Comparison of ENCODE assay signal across 17 cellular contexts in the genomic region with DNA sequence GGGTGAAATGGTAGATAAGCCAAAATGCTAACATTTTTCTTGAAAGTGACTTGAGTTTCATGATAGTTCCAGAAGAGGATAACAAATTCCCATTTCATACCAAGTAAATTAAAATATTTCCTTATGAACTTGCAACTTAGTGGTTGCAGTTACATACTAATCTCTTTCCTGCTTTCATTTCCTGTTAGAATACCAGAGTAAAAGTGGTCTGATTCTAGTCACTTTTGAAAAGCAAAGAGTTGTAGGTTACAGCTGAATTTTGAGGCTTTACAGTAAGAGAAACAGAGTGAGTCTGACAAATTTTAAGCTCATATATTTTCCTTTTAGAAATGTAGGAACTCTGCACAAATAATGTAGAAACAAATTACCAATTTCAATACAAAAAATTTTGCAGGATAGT.
DNase-seq lines count a peak whose midpoint lies in the region; ATAC-seq and TF ChIP-seq lines count a peak whose summit lies in the region.
"Had no signal": no experiment of that assay in that cellular context is flagged by ENCODE, and none has a peak within 500 bp of the region (broad histone marks: within the 10 kb centered on the region; RNA-seq: fewer than 3 reads in every experiment).

No MANE protein-coding gene starts in this region.

- no peak for TF ChIP-seq CTCF in activated CD8-positive, alpha-beta T cell treated with anti-CD3 and anti-CD28 coated beads for 36 hours (IDR thresholded peaks at IDR 0.05)
- TF ChIP-seq CTCF in Loucy (conservative IDR thresholded peaks at IDR 0.05; ENCODE audit: low read length) (no peak), heart left ventricle (IDR thresholded peaks at IDR 0.05) (no peak)

- peaks cover 18% of the 10 kb centered on the region for H3K36me3 Mint-ChIP-seq in activated CD8-positive, alpha-beta T cell treated with anti-CD3 and anti-CD28 coated beads, Interleukin-2, amount 10 ng/mL, durations not matched to agents 7 days and 5 days (ENCODE audit: low read depth)
- peaks cover 16% of the 10 kb centered on the region for H3K36me3 Mint-ChIP-seq in activated CD8-positive, alpha-beta T cell treated with anti-CD3 and anti-CD28 coated beads for 36 hours (ENCODE audit: low read depth)
- peaks cover 25% of the 10 kb centered on the region for H3K36me3 Mint-ChIP-seq in activated naive CD8-positive, alpha-beta T cell treated with anti-CD3 and anti-CD28 coated beads, Interleukin-2, amount 50 U/mL, for 24 hours (ENCODE audit: low read depth)
- H3K36me3 Mint-ChIP-seq in naive thymus-derived CD8-positive, alpha-beta T cell: peaks cover 0 to 12% (median 5%) of the 10 kb centered on the region in 3 donors
- H3K36me3 Mint-ChIP-seq: WTC11 had no signal

- H3K4me3 ChIP-seq in Loucy (ENCODE audit: low read length, poor library complexity, severe bottlenecking) (peak overlapping the region; percentile 53), heart left ventricle (no peak overlapping the region)
- H3K4me3 ChIP-seq: vagina had no signal

- no peak for TF ChIP-seq POLR2A in heart left ventricle (IDR thresholded peaks at IDR 0.05)

- DNase-seq in activated CD8-positive, alpha-beta T cell treated with anti-CD3 and anti-CD28 coated beads, Interleukin-2, amount 10 ng/mL, durations not matched to agents 7 days and 5 days: no peak
- DNase-seq in activated CD8-positive, alpha-beta T cell treated with anti-CD3 and anti-CD28 coated beads for 36 hours: no peak
- no peak for DNase-seq in activated naive CD8-positive, alpha-beta T cell treated with anti-CD3 and anti-CD28 coated beads, Interleukin-2, amount 50 U/mL, for 24 hours
- peak in 3 of 10 donors; percentile 9 to 16 (median 10) for DNase-seq in naive thymus-derived CD8-positive, alpha-beta T cell
- DNase-seq in heart left ventricle (no peak), islet precursor cell (no peak), NCI-H2029 treated with DMSO at 0.1 percent for 48 hours (lab: John Stamatoyannopoulos, UW) (no peak)
- DNase-seq: brain microvascular endothelial cell; NCI-H69; RPMI8226; stimulated activated CD4-positive, alpha-beta T cell treated with anti-CD3 and anti-CD28 coated beads, Interleukin-15, amount 100 ng/mL, for 24 hours had no signal

- peaks cover 27% of the 10 kb centered on the region for H3K4me1 Mint-ChIP-seq in activated CD8-positive, alpha-beta T cell treated with anti-CD3 and anti-CD28 coated beads, Interleukin-2, amount 10 ng/mL, durations not matched to agents 7 days and 5 days (ENCODE audit: low read depth)
- peaks cover 47% of the 10 kb centered on the region for H3K4me1 Mint-ChIP-seq in activated CD8-positive, alpha-beta T cell treated with anti-CD3 and anti-CD28 coated beads for 36 hours (ENCODE audit: low read depth)
- peaks cover 45% of the 10 kb centered on the region for H3K4me1 Mint-ChIP-seq in activated naive CD8-positive, alpha-beta T cell treated with anti-CD3 and anti-CD28 coated beads, Interleukin-2, amount 50 U/mL, for 24 hours
- H3K4me1 Mint-ChIP-seq in naive thymus-derived CD8-positive, alpha-beta T cell: peaks cover 21 to 55% (median 48%) of the 10 kb centered on the region in 4 donors

- H3K4me2 ChIP-seq in Loucy (ENCODE audit: low read depth, low read length, poor library complexity, severe bottlenecking): peak overlapping the region; percentile 71

- H3K4me3 Mint-ChIP-seq in activated CD8-positive, alpha-beta T cell treated with anti-CD3 and anti-CD28 coated beads, Interleukin-2, amount 10 ng/mL, durations not matched to agents 7 days and 5 days: no peak overlapping the region
- H3K4me3 Mint-ChIP-seq in activated CD8-positive, alpha-beta T cell treated with anti-CD3 and anti-CD28 coated beads for 36 hours: no peak overlapping the region
- no peak overlapping the region for H3K4me3 Mint-ChIP-seq in activated naive CD8-positive, alpha-beta T cell treated with anti-CD3 and anti-CD28 coated beads, Interleukin-2, amount 50 U/mL, for 24 hours
- H3K4me3 Mint-ChIP-seq in naive thymus-derived CD8-positive, alpha-beta T cell: peak overlapping the region; percentile 4 to 70 (median 44)
- H3K4me3 Mint-ChIP-seq: dendritic cell treated with granulocyte-macrophage colony-stimulating factor and Interleukin-4, amounts not matched to agents 40 ng/mL and 50 ng/mL, for 4 days; WTC11 had no signal

- H4K20me1 ChIP-seq in Loucy (ENCODE audit: insufficient read depth, low read length, poor library complexity, severe bottlenecking): no peaks in the 10 kb centered on the region

- H3K9me3 Mint-ChIP-seq in activated CD8-positive, alpha-beta T cell treated with anti-CD3 and anti-CD28 coated beads, Interleukin-2, amount 10 ng/mL, durations not matched to agents 7 days and 5 days (ENCODE audit: insufficient read depth): no peaks in the 10 kb centered on the region
- H3K9me3 Mint-ChIP-seq in activated CD8-positive, alpha-beta T cell treated with anti-CD3 and anti-CD28 coated beads for 36 hours: no peaks in the 10 kb centered on the region
- no peaks in the 10 kb centered on the region for H3K9me3 Mint-ChIP-seq in activated naive CD8-positive, alpha-beta T cell treated with anti-CD3 and anti-CD28 coated beads, Interleukin-2, amount 50 U/mL, for 24 hours
- H3K9me3 Mint-ChIP-seq in naive thymus-derived CD8-positive, alpha-beta T cell: no peaks in the 10 kb centered on the region
- H3K9me3 Mint-ChIP-seq: dendritic cell treated with granulocyte-macrophage colony-stimulating factor and Interleukin-4, amounts not matched to agents 40 ng/mL and 50 ng/mL, for 4 days; WTC11 had no signal

- no peaks in the 10 kb centered on the region for H3K9me3 ChIP-seq in Loucy (ENCODE audit: insufficient read depth, low read depth, low read length)
- no peaks in the 10 kb centered on the region for H3K9me3 ChIP-seq in heart left ventricle
- H3K9me3 ChIP-seq: vagina had no signal

- no peak for ATAC-seq in activated CD8-positive, alpha-beta T cell treated with anti-CD3 and anti-CD28 coated beads, Interleukin-2, amount 10 ng/mL, durations not matched to agents 7 days and 5 days
- no peak for ATAC-seq in activated CD8-positive, alpha-beta T cell treated with anti-CD3 and anti-CD28 coated beads for 36 hours
- no peak for ATAC-seq in activated naive CD8-positive, alpha-beta T cell treated with anti-CD3 and anti-CD28 coated beads, Interleukin-2, amount 50 U/mL, for 24 hours
- peak; percentile 48 to 54 for ATAC-seq in naive thymus-derived CD8-positive, alpha-beta T cell
- no peak for ATAC-seq in heart left ventricle
- ATAC-seq: esophagus mucosa, HCT116, WTC11 had no signal

- peak overlapping the region; percentile 58 for H3K9ac ChIP-seq in Loucy (ENCODE audit: low read depth, low read length, poor library complexity, severe bottlenecking)

- no peaks in the 10 kb centered on the region for H3K27me3 ChIP-seq in Loucy (ENCODE audit: insufficient read depth, low read length, poor library complexity, severe bottlenecking)
- H3K27me3 ChIP-seq in heart left ventricle: no peaks in the 10 kb centered on the region
- H3K27me3 ChIP-seq: brain microvascular endothelial cell, vagina had no signal

- CTCF ChIA-PET in activated CD8-positive, alpha-beta T cell treated with anti-CD3 and anti-CD28 coated beads, Interleukin-2, amount 10 ng/mL, durations not matched to agents 7 days and 5 days (lab: Charles Lee): no interaction called here
- CTCF ChIA-PET in activated CD8-positive, alpha-beta T cell treated with anti-CD3 and anti-CD28 coated beads for 36 hours (lab: Charles Lee): interaction anchor here (0.9 to 1.9 kb wide), 3 partner anchors 9 to 18 kb away, joined by 3 to 4 read pairs (median 3); no protein-coding TSS in a partner anchor

- POLR2A ChIA-PET in activated CD8-positive, alpha-beta T cell treated with anti-CD3 and anti-CD28 coated beads, Interleukin-2, amount 10 ng/mL, durations not matched to agents 7 days and 5 days (lab: Charles Lee): no interaction called here
- POLR2A ChIA-PET in activated CD8-positive, alpha-beta T cell treated with anti-CD3 and anti-CD28 coated beads for 36 hours (lab: Charles Lee): no interaction called here
- POLR2A ChIA-PET in naive thymus-derived CD8-positive, alpha-beta T cell (lab: Charles Lee): no interaction called here

- H3K36me3 ChIP-seq in Loucy (ENCODE audit: insufficient read depth, low read length) (no peaks in the 10 kb centered on the region), heart left ventricle (no peaks in the 10 kb centered on the region)
- H3K36me3 ChIP-seq: brain microvascular endothelial cell, vagina had no signal

- H3F3A ChIP-seq in Loucy (ENCODE audit: low read depth): peaks cover 7% of the 10 kb centered on the region; the same call in 1 of the 2 replicates

- intact Hi-C loops in activated CD8-positive, alpha-beta T cell treated with anti-CD3 and anti-CD28 coated beads for 36 hours (cut with micrococcal nuclease): no loop called here
- intact Hi-C loops in heart left ventricle (cut with DNase I): loop anchor here in 1 of 10 donors (5.0 kb wide), 1 partner anchor 50 kb away; no protein-coding TSS in a partner anchor

- no peaks in the 10 kb centered on the region for H3K9me2 ChIP-seq in Loucy (replicated peaks; ENCODE audit: low read depth, low read length)

- peak overlapping the region; percentile 49 for H3K27ac Mint-ChIP-seq in activated CD8-positive, alpha-beta T cell treated with anti-CD3 and anti-CD28 coated beads, Interleukin-2, amount 10 ng/mL, durations not matched to agents 7 days and 5 days
- H3K27ac Mint-ChIP-seq in activated CD8-positive, alpha-beta T cell treated with anti-CD3 and anti-CD28 coated beads for 36 hours: no peak overlapping the region
- peak overlapping the region; percentile 7 for H3K27ac Mint-ChIP-seq in activated naive CD8-positive, alpha-beta T cell treated with anti-CD3 and anti-CD28 coated beads, Interleukin-2, amount 50 U/mL, for 24 hours
- peak overlapping the region in 8 of 10 donors; percentile 60 to 83 (median 72) for H3K27ac Mint-ChIP-seq in naive thymus-derived CD8-positive, alpha-beta T cell
- H3K27ac Mint-ChIP-seq: dendritic cell treated with granulocyte-macrophage colony-stimulating factor and Interleukin-4, amounts not matched to agents 40 ng/mL and 50 ng/mL, for 4 days; WTC11 had no signal

- no peak overlapping the region for H3K27ac ChIP-seq in heart left ventricle
- H3K27ac ChIP-seq: brain microvascular endothelial cell, vagina had no signal

- peaks cover 81% of the 10 kb centered on the region for H3K79me2 ChIP-seq in Loucy (ENCODE audit: insufficient read depth, low read length)

- no peaks in the 10 kb centered on the region for H3K27me3 Mint-ChIP-seq in activated CD8-positive, alpha-beta T cell treated with anti-CD3 and anti-CD28 coated beads, Interleukin-2, amount 10 ng/mL, durations not matched to agents 7 days and 5 days (ENCODE audit: low read depth)
- no peaks in the 10 kb centered on the region for H3K27me3 Mint-ChIP-seq in activated CD8-positive, alpha-beta T cell treated with anti-CD3 and anti-CD28 coated beads for 36 hours
- H3K27me3 Mint-ChIP-seq in activated naive CD8-positive, alpha-beta T cell treated with anti-CD3 and anti-CD28 coated beads, Interleukin-2, amount 50 U/mL, for 24 hours: no peaks in the 10 kb centered on the region
- H3K27me3 Mint-ChIP-seq in naive thymus-derived CD8-positive, alpha-beta T cell: no peaks in the 10 kb centered on the region
- H3K27me3 Mint-ChIP-seq: dendritic cell treated with granulocyte-macrophage colony-stimulating factor and Interleukin-4, amounts not matched to agents 40 ng/mL and 50 ng/mL, for 4 days had no signal

- H2AFZ ChIP-seq in Loucy (ENCODE audit: low read length): no peak overlapping the region

- H3K4me1 ChIP-seq in Loucy (ENCODE audit: insufficient read depth, low read length, poor library complexity, severe bottlenecking) (peaks cover 70% of the 10 kb centered on the region), heart left ventricle (peaks cover 0 to 45% (median 36%) of the 10 kb centered on the region in 12 donors)

Comparison
In these comparisons a context has a peak if more than half of its experiments do, and no peak if none do; other contexts are left out.
1. ATAC-seq: peak in naive thymus-derived CD8-positive, alpha-beta T cell (2 of 2); none in activated CD8-positive, alpha-beta T cell treated with anti-CD3 and anti-CD28 coated beads, Interleukin-2, amount 10 ng/mL, durations not matched to agents 7 days and 5 days (single experiment), activated CD8-positive, alpha-beta T cell treated with anti-CD3 and anti-CD28 coated beads for 36 hours (single experiment), activated naive CD8-positive, alpha-beta T cell treated with anti-CD3 and anti-CD28 coated beads, Interleukin-2, amount 50 U/mL, for 24 hours (single experiment) and heart left ventricle (0 of 4).
2. H3K4me3 Mint-ChIP-seq: peak in naive thymus-derived CD8-positive, alpha-beta T cell (10 of 10); none in activated CD8-positive, alpha-beta T cell treated with anti-CD3 and anti-CD28 coated beads, Interleukin-2, amount 10 ng/mL, durations not matched to agents 7 days and 5 days (single experiment), activated CD8-positive, alpha-beta T cell treated with anti-CD3 and anti-CD28 coated beads for 36 hours (single experiment) and activated naive CD8-positive, alpha-beta T cell treated with anti-CD3 and anti-CD28 coated beads, Interleukin-2, amount 50 U/mL, for 24 hours (single experiment).